In the genomic region with DNA sequence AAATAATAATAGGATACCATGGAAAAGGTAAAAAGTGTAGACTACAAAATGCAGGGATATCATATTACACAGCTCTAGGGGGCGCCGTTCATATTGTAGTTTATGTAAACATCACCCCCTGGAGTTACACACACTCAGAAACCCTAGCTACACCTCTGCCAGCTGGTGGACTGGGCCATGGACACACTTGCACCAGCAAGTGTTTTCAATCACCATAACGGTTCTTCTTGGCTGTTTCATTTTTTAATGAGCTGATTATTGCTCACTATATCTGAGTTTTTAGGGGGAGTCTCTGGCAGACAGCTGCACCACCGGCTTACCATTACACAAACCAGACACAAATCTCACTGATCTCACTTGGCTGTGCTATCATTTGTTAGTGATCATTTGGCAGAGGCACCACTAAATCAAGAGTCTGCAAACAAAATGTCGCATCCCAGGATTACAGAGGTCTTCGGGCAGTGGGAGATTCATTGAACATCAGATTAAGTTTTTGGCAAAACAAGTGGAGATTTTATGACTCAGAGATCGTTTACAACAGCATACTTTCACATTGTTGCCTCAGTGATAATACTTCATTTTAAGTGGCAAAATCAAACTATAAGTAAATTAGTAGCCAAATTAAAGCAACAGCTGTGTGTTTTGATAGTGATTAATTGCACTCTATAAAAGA, we compare ENCODE assay signal across 9 cellular contexts.
DNase-seq lines count a peak whose midpoint lies in the region; ATAC-seq lines count a peak whose summit lies in the region.
"Had no signal": no experiment of that assay in that cellular context is flagged by ENCODE, and none has a peak within 500 bp of the region (broad histone marks: within the 10 kb centered on the region; RNA-seq: fewer than 3 reads in every experiment).

No MANE protein-coding gene starts in this region.

- no peak overlapping the region for H3K4me3 Mint-ChIP-seq in activated CD8-positive, alpha-beta memory T cell treated with anti-CD3 and anti-CD28 coated beads, Interleukin-2, amount 10 ng/mL, durations not matched to agents 7 days and 5 days
- H3K4me3 Mint-ChIP-seq: activated naive CD8-positive, alpha-beta T cell treated with anti-CD3 and anti-CD28 coated beads, Interleukin-2, amount 10 ng/mL, durations not matched to agents 7 days and 5 days had no signal

- H3K4me1 Mint-ChIP-seq in activated CD8-positive, alpha-beta memory T cell treated with anti-CD3 and anti-CD28 coated beads, Interleukin-2, amount 10 ng/mL, durations not matched to agents 7 days and 5 days: no peaks in the 10 kb centered on the region
- H3K4me1 Mint-ChIP-seq: activated naive CD8-positive, alpha-beta T cell treated with anti-CD3 and anti-CD28 coated beads, Interleukin-2, amount 10 ng/mL, durations not matched to agents 7 days and 5 days had no signal

- peaks cover 5% of the 10 kb centered on the region in 2 donors for H3K4me1 ChIP-seq in aorta (ENCODE audit: control insufficient read depth in 1 of 2, insufficient read depth in 2 of 2, low read length in 2 of 2)

- no peak overlapping the region for H3K27ac Mint-ChIP-seq in activated CD8-positive, alpha-beta memory T cell treated with anti-CD3 and anti-CD28 coated beads, Interleukin-2, amount 10 ng/mL, durations not matched to agents 7 days and 5 days
- H3K27ac Mint-ChIP-seq: activated naive CD8-positive, alpha-beta T cell treated with anti-CD3 and anti-CD28 coated beads, Interleukin-2, amount 10 ng/mL, durations not matched to agents 7 days and 5 days had no signal

- intact Hi-C loops in left ventricle myocardium superior (cut with micrococcal nuclease): no loop called here
- intact Hi-C loops in aorta (cut with DNase I): no loop called here

- no peak overlapping the region for H3K27ac ChIP-seq in aorta (ENCODE audit: low read depth in 1 of 2, low read length in 2 of 2)

- no peaks in the 10 kb centered on the region for H3K36me3 ChIP-seq in aorta (ENCODE audit: control insufficient read depth in 1 of 2, insufficient read depth in 2 of 2, low read length in 1 of 2)

- WGBS in aorta, 2 donors: 45 to 49% methylated on average over 7 of the region's 7 CpGs

- CTCF ChIA-PET in activated CD8-positive, alpha-beta memory T cell treated with anti-CD3 and anti-CD28 coated beads, Interleukin-2, amount 10 ng/mL, durations not matched to agents 7 days and 5 days (lab: Charles Lee): no interaction called here

- peak; percentile 12 for DNase-seq in stimulated activated CD4-positive, alpha-beta T cell treated with anti-CD3 and anti-CD28 coated beads, Interleukin-15, amount 100 ng/mL, for 24 hours
- DNase-seq in stimulated activated CD4-positive, alpha-beta T cell treated with anti-CD3 and anti-CD28 coated beads, Interleukin-4, amount 100 ng/mL, for 1 hour: no peak
- DNase-seq in SK-MEL-5 (ENCODE audit: low read depth, low spot score) (peak; percentile 60), left ventricle myocardium superior (no peak), aorta (no peak)
- DNase-seq in activated CD4-positive, CD25-positive, alpha-beta regulatory T cell (lab: John Stamatoyannopoulos, UW): no peak
- no peak for DNase-seq in activated CD8-positive, alpha-beta memory T cell treated with anti-CD3 and anti-CD28 coated beads, Interleukin-2, amount 10 ng/mL, durations not matched to agents 7 days and 5 days
- DNase-seq: activated naive CD8-positive, alpha-beta T cell treated with anti-CD3 and anti-CD28 coated beads, Interleukin-2, amount 10 ng/mL, durations not matched to agents 7 days and 5 days had no signal

- ATAC-seq in left ventricle myocardium superior: peak; percentile 20
- peak; percentile 20 for ATAC-seq in aorta (ENCODE audit: low FRiP score)
- ATAC-seq in activated CD8-positive, alpha-beta memory T cell treated with anti-CD3 and anti-CD28 coated beads, Interleukin-2, amount 10 ng/mL, durations not matched to agents 7 days and 5 days: no peak
- ATAC-seq in GM18907 (IDR thresholded peaks at IDR 0.05; ENCODE audit: unreplicated experiment): no peak

- H3K9me3 ChIP-seq in aorta (ENCODE audit: control insufficient read depth, low read length): no peaks in the 10 kb centered on the region

- in situ Hi-C loops in SK-MEL-5 (cut with HindIII; ENCODE audit: low pct_unique_long_range_greater_than_20kb, low sequenced_read_pairs): no loop called here

- no peaks in the 10 kb centered on the region for H3K36me3 Mint-ChIP-seq in activated CD8-positive, alpha-beta memory T cell treated with anti-CD3 and anti-CD28 coated beads, Interleukin-2, amount 10 ng/mL, durations not matched to agents 7 days and 5 days
- H3K36me3 Mint-ChIP-seq: activated naive CD8-positive, alpha-beta T cell treated with anti-CD3 and anti-CD28 coated beads, Interleukin-2, amount 10 ng/mL, durations not matched to agents 7 days and 5 days had no signal

- no peak overlapping the region for H3K4me3 ChIP-seq in aorta (ENCODE audit: low read length in 2 of 2)

- H3K27me3 ChIP-seq in aorta (ENCODE audit: control insufficient read depth in 1 of 2, insufficient read depth in 2 of 2, low read length in 1 of 2): no peaks in the 10 kb centered on the region

- H3K9me3 Mint-ChIP-seq in activated CD8-positive, alpha-beta memory T cell treated with anti-CD3 and anti-CD28 coated beads, Interleukin-2, amount 10 ng/mL, durations not matched to agents 7 days and 5 days (ENCODE audit: low read depth): no peaks in the 10 kb centered on the region
- H3K9me3 Mint-ChIP-seq: activated naive CD8-positive, alpha-beta T cell treated with anti-CD3 and anti-CD28 coated beads, Interleukin-2, amount 10 ng/mL, durations not matched to agents 7 days and 5 days had no signal

- H3K27me3 Mint-ChIP-seq in activated CD8-positive, alpha-beta memory T cell treated with anti-CD3 and anti-CD28 coated beads, Interleukin-2, amount 10 ng/mL, durations not matched to agents 7 days and 5 days: no peaks in the 10 kb centered on the region
- H3K27me3 Mint-ChIP-seq: activated naive CD8-positive, alpha-beta T cell treated with anti-CD3 and anti-CD28 coated beads, Interleukin-2, amount 10 ng/mL, durations not matched to agents 7 days and 5 days had no signal

Comparison
In these comparisons a context has a peak if more than half of its experiments do, and no peak if none do; other contexts are left out.
1. DNase-seq: peak in stimulated activated CD4-positive, alpha-beta T cell treated with anti-CD3 and anti-CD28 coated beads, Interleukin-15, amount 100 ng/mL, for 24 hours (single experiment) and SK-MEL-5 (single experiment); none in stimulated activated CD4-positive, alpha-beta T cell treated with anti-CD3 and anti-CD28 coated beads, Interleukin-4, amount 100 ng/mL, for 1 hour (single experiment), left ventricle myocardium superior (single experiment), aorta (0 of 2), activated CD4-positive, CD25-positive, alpha-beta regulatory T cell (0 of 4) and activated CD8-positive, alpha-beta memory T cell treated with anti-CD3 and anti-CD28 coated beads, Interleukin-2, amount 10 ng/mL, durations not matched to agents 7 days and 5 days (single experiment).
2. ATAC-seq: peak in left ventricle myocardium superior (single experiment) and aorta (single experiment); none in activated CD8-positive, alpha-beta memory T cell treated with anti-CD3 and anti-CD28 coated beads, Interleukin-2, amount 10 ng/mL, durations not matched to agents 7 days and 5 days (single experiment) and GM18907 (single experiment).